Comparison of ENCODE assay signal across 1 cellular context in genomic region chr6:87737948-87738347, GRCh38.
TF ChIP-seq lines count a peak whose summit lies in the region.

No MANE protein-coding gene starts in this region.

TF ChIP-seq in GM23338, 12 proteins besides CTCF, POLR2A, EP300 and RAD21 (continued from another document):
- TF ChIP-seq, protein P1, sequence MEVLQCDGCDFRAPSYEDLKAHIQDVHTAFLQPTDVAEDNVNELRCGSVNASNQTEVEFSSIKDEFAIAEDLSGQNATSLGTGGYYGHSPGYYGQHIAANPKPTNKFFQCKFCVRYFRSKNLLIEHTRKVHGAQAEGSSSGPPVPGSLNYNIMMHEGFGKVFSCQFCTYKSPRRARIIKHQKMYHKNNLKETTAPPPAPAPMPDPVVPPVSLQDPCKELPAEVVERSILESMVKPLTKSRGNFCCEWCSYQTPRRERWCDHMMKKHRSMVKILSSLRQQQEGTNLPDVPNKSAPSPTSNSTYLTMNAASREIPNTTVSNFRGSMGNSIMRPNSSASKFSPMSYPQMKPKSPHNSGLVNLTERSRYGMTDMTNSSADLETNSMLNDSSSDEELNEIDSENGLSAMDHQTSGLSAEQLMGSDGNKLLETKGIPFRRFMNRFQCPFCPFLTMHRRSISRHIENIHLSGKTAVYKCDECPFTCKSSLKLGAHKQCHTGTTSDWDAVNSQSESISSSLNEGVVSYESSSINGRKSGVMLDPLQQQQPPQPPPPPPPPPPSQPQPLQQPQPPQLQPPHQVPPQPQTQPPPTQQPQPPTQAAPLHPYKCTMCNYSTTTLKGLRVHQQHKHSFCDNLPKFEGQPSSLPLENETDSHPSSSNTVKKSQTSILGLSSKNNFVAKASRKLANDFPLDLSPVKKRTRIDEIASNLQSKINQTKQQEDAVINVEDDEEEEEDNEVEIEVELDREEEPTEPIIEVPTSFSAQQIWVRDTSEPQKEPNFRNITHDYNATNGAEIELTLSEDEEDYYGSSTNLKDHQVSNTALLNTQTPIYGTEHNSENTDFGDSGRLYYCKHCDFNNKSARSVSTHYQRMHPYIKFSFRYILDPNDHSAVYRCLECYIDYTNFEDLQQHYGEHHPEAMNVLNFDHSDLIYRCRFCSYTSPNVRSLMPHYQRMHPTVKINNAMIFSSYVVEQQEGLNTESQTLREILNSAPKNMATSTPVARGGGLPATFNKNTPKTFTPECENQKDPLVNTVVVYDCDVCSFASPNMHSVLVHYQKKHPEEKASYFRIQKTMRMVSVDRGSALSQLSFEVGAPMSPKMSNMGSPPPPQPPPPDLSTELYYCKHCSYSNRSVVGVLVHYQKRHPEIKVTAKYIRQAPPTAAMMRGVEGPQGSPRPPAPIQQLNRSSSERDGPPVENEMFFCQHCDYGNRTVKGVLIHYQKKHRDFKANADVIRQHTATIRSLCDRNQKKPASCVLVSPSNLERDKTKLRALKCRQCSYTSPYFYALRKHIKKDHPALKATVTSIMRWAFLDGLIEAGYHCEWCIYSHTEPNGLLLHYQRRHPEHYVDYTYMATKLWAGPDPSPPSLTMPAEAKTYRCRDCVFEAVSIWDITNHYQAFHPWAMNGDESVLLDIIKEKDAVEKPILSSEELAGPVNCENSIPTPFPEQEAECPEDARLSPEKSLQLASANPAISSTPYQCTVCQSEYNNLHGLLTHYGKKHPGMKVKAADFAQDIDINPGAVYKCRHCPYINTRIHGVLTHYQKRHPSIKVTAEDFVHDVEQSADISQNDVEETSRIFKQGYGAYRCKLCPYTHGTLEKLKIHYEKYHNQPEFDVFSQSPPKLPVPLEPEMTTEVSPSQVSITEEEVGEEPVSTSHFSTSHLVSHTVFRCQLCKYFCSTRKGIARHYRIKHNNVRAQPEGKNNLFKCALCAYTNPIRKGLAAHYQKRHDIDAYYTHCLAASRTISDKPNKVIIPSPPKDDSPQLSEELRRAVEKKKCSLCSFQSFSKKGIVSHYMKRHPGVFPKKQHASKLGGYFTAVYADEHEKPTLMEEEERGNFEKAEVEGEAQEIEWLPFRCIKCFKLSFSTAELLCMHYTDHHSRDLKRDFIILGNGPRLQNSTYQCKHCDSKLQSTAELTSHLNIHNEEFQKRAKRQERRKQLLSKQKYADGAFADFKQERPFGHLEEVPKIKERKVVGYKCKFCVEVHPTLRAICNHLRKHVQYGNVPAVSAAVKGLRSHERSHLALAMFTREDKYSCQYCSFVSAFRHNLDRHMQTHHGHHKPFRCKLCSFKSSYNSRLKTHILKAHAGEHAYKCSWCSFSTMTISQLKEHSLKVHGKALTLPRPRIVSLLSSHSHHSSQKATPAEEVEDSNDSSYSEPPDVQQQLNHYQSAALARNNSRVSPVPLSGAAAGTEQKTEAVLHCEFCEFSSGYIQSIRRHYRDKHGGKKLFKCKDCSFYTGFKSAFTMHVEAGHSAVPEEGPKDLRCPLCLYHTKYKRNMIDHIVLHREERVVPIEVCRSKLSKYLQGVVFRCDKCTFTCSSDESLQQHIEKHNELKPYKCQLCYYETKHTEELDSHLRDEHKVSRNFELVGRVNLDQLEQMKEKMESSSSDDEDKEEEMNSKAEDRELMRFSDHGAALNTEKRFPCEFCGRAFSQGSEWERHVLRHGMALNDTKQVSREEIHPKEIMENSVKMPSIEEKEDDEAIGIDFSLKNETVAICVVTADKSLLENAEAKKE (CRISPR knock-in tag; IDR thresholded peaks at IDR 0.05): no peak
- TF ChIP-seq STAT1 (IDR thresholded peaks at IDR 0.05; ENCODE audit: unreplicated experiment): no peak
- TF ChIP-seq ZNF114 (CRISPR knock-in tag; IDR thresholded peaks at IDR 0.05): no peak
- no peak for TF ChIP-seq ZNF331 (CRISPR knock-in tag; IDR thresholded peaks at IDR 0.05; ENCODE audit: low read depth)
